25 cellular contexts compared by ENCODE assay signal in the genomic region with DNA sequence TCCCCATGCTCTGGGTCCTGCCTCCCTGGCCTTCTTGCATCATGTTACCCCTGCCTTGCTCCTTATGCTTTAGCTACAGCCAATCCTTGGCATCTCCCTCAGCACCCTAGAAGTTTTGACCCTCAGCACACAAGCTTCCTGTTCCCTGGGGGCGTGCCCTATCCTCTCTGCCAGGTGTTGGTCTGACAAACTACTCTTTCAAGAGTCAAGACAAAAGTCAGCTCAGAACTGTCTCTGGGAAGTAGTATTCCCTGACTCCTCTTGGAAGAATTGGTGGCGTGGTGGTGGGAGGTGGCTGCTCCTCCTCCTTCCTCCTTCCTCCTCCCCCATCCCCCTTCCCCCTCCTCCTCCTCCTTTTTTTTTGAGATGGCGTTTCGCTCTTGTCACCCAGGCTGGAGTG. TPM values are rescaled to one million over a fixed set of nuclear protein-coding genes. Genes with fewer than 3 reads are reported as not detected.
DNase-seq lines count a peak whose midpoint lies in the region; ATAC-seq and TF ChIP-seq lines count a peak whose summit lies in the region.
"Had no signal": no experiment of that assay in that cellular context is flagged by ENCODE, and none has a peak within 500 bp of the region (broad histone marks: within the 10 kb centered on the region; RNA-seq: fewer than 3 reads in every experiment).

No MANE protein-coding gene starts in this region.

- H3K27ac Mint-ChIP-seq in CD8-positive, alpha-beta T cell: peak overlapping the region; percentile 83

- CTCF ChIA-PET in CD8-positive, alpha-beta T cell (lab: Charles Lee): interaction anchor here (1.6 to 15.4 kb wide), 4 partner anchors 10 to 108 kb away, joined by 4 to 278 read pairs (median 29); a partner anchor contains a TSS
- CTCF ChIA-PET in RWPE1 (lab: Yijun Ruan, JAX): no interaction called here

- no peaks in the 10 kb centered on the region for H3K27me3 Mint-ChIP-seq in CD8-positive, alpha-beta T cell (ENCODE audit: low read depth)

- H3K4ac ChIP-seq in mesendoderm (ENCODE audit: low read depth, low read length): no peak overlapping the region

- H3K9ac ChIP-seq in mesendoderm (ENCODE audit: low read length): no peak overlapping the region
- H3K9ac ChIP-seq: BLaER1, KMS-11 had no signal

- no peak overlapping the region for H3K4me3 ChIP-seq in CD8-positive, alpha-beta T cell (ENCODE audit: low read depth, low read length)
- no peak overlapping the region for H3K4me3 ChIP-seq in mesendoderm (ENCODE audit: low read length)
- H3K4me3 ChIP-seq: BLaER1, HAP-1, SK-N-MC had no signal

- intact Hi-C loops in CD8-positive, alpha-beta T cell (cut with DNase I, micrococcal nuclease): no loop called here

- no peak for TF ChIP-seq CTCF in CD8-positive, alpha-beta T cell (IDR thresholded peaks at IDR 0.05)
- TF ChIP-seq CTCF in RWPE1 (conservative IDR thresholded peaks at IDR 0.05; ENCODE audit: low read depth): no peak

- no peaks in the 10 kb centered on the region for H3K79me1 ChIP-seq in mesendoderm (ENCODE audit: low read length)

- H3K79me2 ChIP-seq in mesendoderm (ENCODE audit: control insufficient read depth, insufficient read depth, low read length): no peaks in the 10 kb centered on the region

- H3K9me3 Mint-ChIP-seq in CD8-positive, alpha-beta T cell: no peaks in the 10 kb centered on the region

- H2BK5ac ChIP-seq in mesendoderm (ENCODE audit: low read length): no peak overlapping the region

- H3K4me3 Mint-ChIP-seq in CD8-positive, alpha-beta T cell: no peak overlapping the region

- no CpG with 5 or more reads among the region's 4 CpGs for WGBS in mesendoderm (ENCODE audit: extremely low coverage, insufficient coverage, low lambda C conversion rate)

- H3K27ac ChIP-seq in CD8-positive, alpha-beta T cell (ENCODE audit: low read depth, low read length): no peak overlapping the region
- H3K27ac ChIP-seq in RWPE1 (peak overlapping the region; percentile 44), mesendoderm (ENCODE audit: low read depth, low read length) (no peak overlapping the region)
- H3K27ac ChIP-seq: 22Rv1, BLaER1, KMS-11, SK-N-MC had no signal

- H4K5ac ChIP-seq in mesendoderm (ENCODE audit: low read length): no peak overlapping the region

- POLR2A ChIA-PET in CD8-positive, alpha-beta T cell (lab: Charles Lee): interaction anchor here (1.2 kb wide), 1 partner anchor 12 kb away, joined by 3 read pairs; no protein-coding TSS in a partner anchor
- POLR2A ChIA-PET in RWPE1 (lab: Yijun Ruan, JAX; ENCODE audit: low non-redundant PET): no interaction called here

- peak overlapping the region; percentile 37 for H3K56ac ChIP-seq in mesendoderm (ENCODE audit: low read length)

- peaks cover 8% of the 10 kb centered on the region for H3K36me3 Mint-ChIP-seq in CD8-positive, alpha-beta T cell

- no peak overlapping the region for H2AK5ac ChIP-seq in mesendoderm (ENCODE audit: low read length)

- H3K4me1 Mint-ChIP-seq in CD8-positive, alpha-beta T cell (ENCODE audit: low read depth): peaks cover 30% of the 10 kb centered on the region

- no peak overlapping the region for H3K18ac ChIP-seq in mesendoderm (ENCODE audit: low read length)

- H2BK15ac ChIP-seq in mesendoderm (replicated peaks; ENCODE audit: low read depth): no peak overlapping the region

- no peaks in the 10 kb centered on the region for H3K9me3 ChIP-seq in CD8-positive, alpha-beta T cell (ENCODE audit: low read length)
- H3K9me3 ChIP-seq: BLaER1, HAP-1 had no signal

- H2BK120ac ChIP-seq in mesendoderm (ENCODE audit: low read depth, low read length): no peak overlapping the region

- no peaks in the 10 kb centered on the region for H3K27me3 ChIP-seq in CD8-positive, alpha-beta T cell (ENCODE audit: insufficient read depth, low read length)
- H3K27me3 ChIP-seq in mesendoderm (ENCODE audit: insufficient read depth, low read length, poor library complexity): no peaks in the 10 kb centered on the region

- H3K23ac ChIP-seq in mesendoderm (ENCODE audit: low read length): no peak overlapping the region

- H3K4me1 ChIP-seq in CD8-positive, alpha-beta T cell (ENCODE audit: insufficient read depth, low read length): peaks cover 9% of the 10 kb centered on the region
- no peaks in the 10 kb centered on the region for H3K4me1 ChIP-seq in mesendoderm (ENCODE audit: control insufficient read depth, low read depth, low read length)

- peak; percentile 10 for DNase-seq in DMS53 (lab: John Stamatoyannopoulos, UW)
- no peak for DNase-seq in DMS53 treated with DMSO at 0.1 percent for 48 hours (lab: John Stamatoyannopoulos, UW; ENCODE audit: unreplicated experiment)
- DNase-seq in CD8-positive, alpha-beta T cell: no peak
- no peak for DNase-seq in RWPE1 (ENCODE audit: low spot score)
- DNase-seq in mesendoderm: peak; percentile 48
- DNase-seq in activated CD8-positive, alpha-beta memory T cell treated with anti-CD3 and anti-CD28 coated beads, Interleukin-2, amount 50 U/mL, for 4 hours: no peak
- no peak for DNase-seq in NCI-H510A treated with DMSO at 0.1 percent for 48 hours (lab: John Stamatoyannopoulos, UW)
- DNase-seq: ACHN, EL, IMR-90, MV-4-11, NCI-H1105 treated with DMSO at 0.1 percent for 48 hours, NCI-H1694, NCI-H2081, NCI-H2171, NCI-H345, NCI-H524 treated with DMSO at 0.1 percent for 48 hours, PC-3, SHP77 had no signal

- ATAC-seq in CD8-positive, alpha-beta T cell: no peak
- no peak for ATAC-seq in HG03460 (IDR thresholded peaks at IDR 0.05; ENCODE audit: unreplicated experiment)
- ATAC-seq: PC-3 had no signal

- H3K4me2 ChIP-seq in mesendoderm (ENCODE audit: low read length): no peak overlapping the region
- H3K4me2 ChIP-seq: BLaER1, KMS-11 had no signal

- H3K36me3 ChIP-seq in CD8-positive, alpha-beta T cell (ENCODE audit: insufficient read depth, low read length): no peaks in the 10 kb centered on the region
- no peaks in the 10 kb centered on the region for H3K36me3 ChIP-seq in mesendoderm (ENCODE audit: control insufficient read depth, insufficient read depth, low read length)
- H3K36me3 ChIP-seq: BLaER1 had no signal

- no peak overlapping the region for H4K8ac ChIP-seq in mesendoderm (ENCODE audit: low read depth, low read length)

RNA-seq across cellular contexts. Expression of a gene that starts 41.0 kb away (rescaled TPM):
- 10 to 100 TPM; 65.6 to 74.7 TPM for total RNA-seq in CD8-positive, alpha-beta T cell
- 80.3 TPM for polyA plus RNA-seq in mesendoderm (2013, experiment 1 of 2)
- 78.3 TPM for polyA plus RNA-seq in mesendoderm (2013, experiment 2 of 2)

Comparison
In these comparisons a context has a peak if more than half of its experiments do, and no peak if none do; other contexts are left out.
1. DNase-seq: peak in DMS53 (single experiment) and mesendoderm (single experiment); none in DMS53 treated with DMSO at 0.1 percent for 48 hours (single experiment), CD8-positive, alpha-beta T cell (0 of 7), RWPE1 (single experiment), activated CD8-positive, alpha-beta memory T cell treated with anti-CD3 and anti-CD28 coated beads, Interleukin-2, amount 50 U/mL, for 4 hours (single experiment) and NCI-H510A treated with DMSO at 0.1 percent for 48 hours (single experiment).